ENCODE assay signal across 23 cellular contexts in genomic region chr2:110978148-110978547, GRCh38.
DNase-seq lines count a peak whose midpoint lies in the region; TF ChIP-seq lines count a peak whose summit lies in the region.
"Had no signal": no experiment of that assay in that cellular context is flagged by ENCODE, and none has a peak within 500 bp of the region (broad histone marks: within the 10 kb centered on the region; RNA-seq: fewer than 3 reads in every experiment).

No MANE protein-coding gene starts in this region.

- 95% methylated on average over 6 of the region's 6 CpGs for WGBS in esophagus muscularis mucosa
- 90% methylated on average over 6 of the region's 6 CpGs for WGBS in hepatocyte (ENCODE audit: low lambda C conversion rate, missing lambda C conversion rate)

- H3K27ac Mint-ChIP-seq in osteocyte (ENCODE audit: unreplicated experiment): no peak overlapping the region
- H3K27ac Mint-ChIP-seq: CD4-positive, alpha-beta memory T cell; CD8-positive, alpha-beta memory T cell had no signal

- H3K4me2 ChIP-seq in hepatocyte (no peak overlapping the region), osteoblast (ENCODE audit: insufficient read depth, low read length) (no peak overlapping the region)
- H3K4me2 ChIP-seq: BLaER1 had no signal

- TF ChIP-seq EP300 in esophagus muscularis mucosa (IDR thresholded peaks at IDR 0.05): no peak

- no peaks in the 10 kb centered on the region for H3K9me2 ChIP-seq in hepatocyte (replicated peaks; ENCODE audit: insufficient read depth)

- DNase-seq in esophagus muscularis mucosa (ENCODE audit: extremely low spot score) (peak; percentile 78), hepatocyte (ENCODE audit: low spot score) (no peak), osteoblast (ENCODE audit: insufficient read length, low spot score, missing footprints) (peak; percentile 11), osteocyte (ENCODE audit: extremely low spot score, unreplicated experiment) (no peak), NCI-H2081 (lab: John Stamatoyannopoulos, UW) (no peak)
- DNase-seq: 8988T; ACHN; BE2C; C1 segment of cervical spinal cord; CD4-positive, alpha-beta memory T cell; CD4-positive, CD25-positive, alpha-beta regulatory T cell; CD8-positive, alpha-beta memory T cell; COR-L47; DMS 273 treated with DMSO at 0.1 percent for 48 hours; DMS153; DMS53; DMS79; DND-41; EL; GDM1 had no signal

- peaks cover 3% of the 10 kb centered on the region for H3K36me3 Mint-ChIP-seq in osteocyte (ENCODE audit: unreplicated experiment)
- H3K36me3 Mint-ChIP-seq: CD4-positive, alpha-beta memory T cell; CD4-positive, CD25-positive, alpha-beta regulatory T cell had no signal

- TF ChIP-seq CTCF in esophagus muscularis mucosa (IDR thresholded peaks at IDR 0.05): no peak
- no peak for TF ChIP-seq CTCF in hepatocyte (IDR thresholded peaks at IDR 0.05; ENCODE audit: poor library complexity)
- TF ChIP-seq CTCF in osteoblast (IDR thresholded peaks at IDR 0.05; ENCODE audit: extremely low read depth, low read depth, low read length): no peak
- TF ChIP-seq CTCF in osteocyte (IDR thresholded peaks at IDR 0.05): no peak

- no peak overlapping the region for H3K4me3 Mint-ChIP-seq in osteocyte (ENCODE audit: unreplicated experiment)
- H3K4me3 Mint-ChIP-seq: CD14-positive monocyte; CD4-positive, alpha-beta memory T cell; CD4-positive, CD25-positive, alpha-beta regulatory T cell; CD8-positive, alpha-beta memory T cell had no signal

- H3K9me3 Mint-ChIP-seq in osteocyte (ENCODE audit: unreplicated experiment): no peaks in the 10 kb centered on the region

- H3K27me3 Mint-ChIP-seq in osteocyte (ENCODE audit: unreplicated experiment): peaks cover 45% of the 10 kb centered on the region

- H3K27me3 ChIP-seq in esophagus muscularis mucosa (no peaks in the 10 kb centered on the region), hepatocyte (no peaks in the 10 kb centered on the region), osteoblast (ENCODE audit: insufficient read depth, low read length) (peaks cover 16% of the 10 kb centered on the region)
- H3K27me3 ChIP-seq: BE2C, BLaER1 had no signal

- H3K36me3 ChIP-seq in esophagus muscularis mucosa: no peaks in the 10 kb centered on the region
- H3K36me3 ChIP-seq in hepatocyte (replicated peaks; ENCODE audit: insufficient read depth, low read depth): no peaks in the 10 kb centered on the region
- no peaks in the 10 kb centered on the region for H3K36me3 ChIP-seq in osteoblast (ENCODE audit: insufficient read depth, low read length)
- H3K36me3 ChIP-seq: BE2C, BLaER1 had no signal

- H3K79me2 ChIP-seq in hepatocyte (no peaks in the 10 kb centered on the region), osteoblast (ENCODE audit: insufficient read depth, low read length) (no peaks in the 10 kb centered on the region)

- peaks cover 0 to 3% (median 0%) of the 10 kb centered on the region in 4 donors for H3K4me1 ChIP-seq in esophagus muscularis mucosa
- peaks cover 7% of the 10 kb centered on the region for H3K4me1 ChIP-seq in hepatocyte (ENCODE audit: insufficient read depth)
- no peaks in the 10 kb centered on the region for H3K4me1 ChIP-seq in osteoblast (ENCODE audit: insufficient read depth, low read length)
- H3K4me1 ChIP-seq: BE2C, BLaER1 had no signal

- no peak overlapping the region for H3K4me3 ChIP-seq in esophagus muscularis mucosa
- H3K4me3 ChIP-seq in hepatocyte: no peak overlapping the region
- H3K4me3 ChIP-seq in osteoblast (ENCODE audit: insufficient read depth, low read length): no peak overlapping the region
- H3K4me3 ChIP-seq: BLaER1, GM12878 had no signal

- H3K9me3 ChIP-seq in esophagus muscularis mucosa (no peaks in the 10 kb centered on the region), hepatocyte (ENCODE audit: low read depth) (no peaks in the 10 kb centered on the region), osteoblast (ENCODE audit: low read depth, low read length) (no peaks in the 10 kb centered on the region)
- H3K9me3 ChIP-seq: BE2C had no signal

- H3K4me1 Mint-ChIP-seq in osteocyte (ENCODE audit: unreplicated experiment): no peaks in the 10 kb centered on the region
- H3K4me1 Mint-ChIP-seq: CD4-positive, alpha-beta memory T cell; CD4-positive, CD25-positive, alpha-beta regulatory T cell had no signal

- H3K27ac ChIP-seq in esophagus muscularis mucosa (replicated peaks in 1 of 4): no peak overlapping the region
- peak overlapping the region; percentile 43 for H3K27ac ChIP-seq in hepatocyte
- H3K27ac ChIP-seq in osteoblast (ENCODE audit: low read depth, low read length): no peak overlapping the region
- H3K27ac ChIP-seq: BLaER1 had no signal

- no peaks in the 10 kb centered on the region for H4K20me1 ChIP-seq in hepatocyte (ENCODE audit: insufficient read depth, poor library complexity, severe bottlenecking)
- H4K20me1 ChIP-seq in osteoblast (ENCODE audit: insufficient read depth, low read length): no peaks in the 10 kb centered on the region
- H4K20me1 ChIP-seq: BLaER1 had no signal

- intact Hi-C loops in esophagus muscularis mucosa (cut with DNase I): no loop called here

- no peak for TF ChIP-seq POLR2A in esophagus muscularis mucosa (IDR thresholded peaks at IDR 0.05; ENCODE audit: low read depth)

- no peak overlapping the region for H2AFZ ChIP-seq in hepatocyte
- H2AFZ ChIP-seq in osteoblast (ENCODE audit: low read length): no peak overlapping the region

Comparison
In these comparisons a context has a peak if more than half of its experiments do, and no peak if none do; other contexts are left out.
1. DNase-seq: peak in esophagus muscularis mucosa (single experiment) and osteoblast (single experiment); none in hepatocyte (single experiment), osteocyte (single experiment) and NCI-H2081 (0 of 2).